In genomic region chr5:180818275-180818674, GRCh38 we compare ENCODE assay signal across 13 cellular contexts. TPM values are rescaled to one million over a fixed set of nuclear protein-coding genes. Genes with fewer than 3 reads are reported as not detected.
DNase-seq lines count a peak whose midpoint lies in the region; ATAC-seq and TF ChIP-seq lines count a peak whose summit lies in the region.
"Had no signal": no experiment of that assay in that cellular context is flagged by ENCODE, and none has a peak within 500 bp of the region (broad histone marks: within the 10 kb centered on the region; RNA-seq: fewer than 3 reads in every experiment).

No MANE protein-coding gene starts in this region.

- peaks cover 70% of the 10 kb centered on the region for H3K4me1 ChIP-seq in DOHH2 (ENCODE audit: control insufficient read depth, low read length)
- H3K4me1 ChIP-seq in mesenchymal stem cell (ENCODE audit: control insufficient read depth, insufficient read depth, low read depth, low read length) = peaks cover 16% of the 10 kb centered on the region
- H3K4me1 ChIP-seq in gastrocnemius medialis = peaks cover 12 to 30% of the 10 kb centered on the region in 2 donors
- no peaks in the 10 kb centered on the region for H3K4me1 ChIP-seq in PC-3 (ENCODE audit: insufficient read depth, low read length)
- H3K4me1 ChIP-seq: BE2C had no signal

- H3K4ac ChIP-seq in mesenchymal stem cell (ENCODE audit: low read depth in 1 of 2, low read length in 2 of 2) = peak overlapping the region; percentile 17 to 76

- peak overlapping the region; percentile 64 for H4K91ac ChIP-seq in mesenchymal stem cell (ENCODE audit: low read length)

- H3K27me3 ChIP-seq in DOHH2 (ENCODE audit: control insufficient read depth, low read length) = no peaks in the 10 kb centered on the region
- no peaks in the 10 kb centered on the region for H3K27me3 ChIP-seq in mesenchymal stem cell (ENCODE audit: control insufficient read depth in 1 of 2, insufficient read depth in 1 of 2, low read length in 2 of 2)
- no peaks in the 10 kb centered on the region for H3K27me3 ChIP-seq in gastrocnemius medialis
- H3K27me3 ChIP-seq in PC-3 (ENCODE audit: low read length) = no peaks in the 10 kb centered on the region
- no peaks in the 10 kb centered on the region for H3K27me3 ChIP-seq in WERI-Rb-1 (ENCODE audit: insufficient read depth, low read depth, severe bottlenecking)
- H3K27me3 ChIP-seq: BE2C, brain microvascular endothelial cell had no signal

- H3K79me2 ChIP-seq in DOHH2 (ENCODE audit: control insufficient read depth, low read length) (no peaks in the 10 kb centered on the region), PC-3 (ENCODE audit: low read length) (no peaks in the 10 kb centered on the region)

- ATAC-seq in gastrocnemius medialis (no peak), PC-3 (no peak)

- TF ChIP-seq CTCF in DOHH2 (IDR thresholded peaks at IDR 0.05; ENCODE audit: low read depth, low read length, poor library complexity, severe bottlenecking) = no peak
- no peak for TF ChIP-seq CTCF in gastrocnemius medialis (IDR thresholded peaks at IDR 0.05 in 4 of 5, conservative IDR thresholded peaks at IDR 0.05 in 1 of 5)
- TF ChIP-seq CTCF in PC-3 (conservative IDR thresholded peaks at IDR 0.05; ENCODE audit: low read depth, low read length) = no peak
- no peak for TF ChIP-seq CTCF in WERI-Rb-1 (IDR thresholded peaks at IDR 0.05; ENCODE audit: low read depth, low read length)

- peaks cover 10% of the 10 kb centered on the region; the same call in 1 of the 2 replicates for H3F3A ChIP-seq in DOHH2 (ENCODE audit: control insufficient read depth, insufficient read depth)
- no peaks in the 10 kb centered on the region for H3F3A ChIP-seq in PC-3 (ENCODE audit: low read length, unreplicated experiment)

- peak overlapping the region in 1 of 2 experiments; percentile 78 for H3K14ac ChIP-seq in mesenchymal stem cell (ENCODE audit: low read length in 2 of 2)

- H3K27ac ChIP-seq in DOHH2 (ENCODE audit: low read depth, low read length) (no peak overlapping the region), adipose tissue (ENCODE audit: low read depth, low read length) (peak overlapping the region; percentile 54), mesenchymal stem cell (ENCODE audit: low read length, poor library complexity, severe bottlenecking) (peak overlapping the region; percentile 41), gastrocnemius medialis (peak overlapping the region; percentile 41 to 78 (median 76)), PC-3 (ENCODE audit: low read length) (no peak overlapping the region), WERI-Rb-1 (no peak overlapping the region)
- H3K27ac ChIP-seq: brain microvascular endothelial cell had no signal

- no peaks in the 10 kb centered on the region for H3K9me3 ChIP-seq in DOHH2 (ENCODE audit: control insufficient read depth, insufficient read depth, low read length)
- H3K9me3 ChIP-seq in mesenchymal stem cell (ENCODE audit: control insufficient read depth, low read length) = no peaks in the 10 kb centered on the region
- H3K9me3 ChIP-seq in gastrocnemius medialis = no peaks in the 10 kb centered on the region
- no peaks in the 10 kb centered on the region for H3K9me3 ChIP-seq in PC-3 (ENCODE audit: low read length)
- H3K9me3 ChIP-seq in WERI-Rb-1 (ENCODE audit: severe bottlenecking) = no peaks in the 10 kb centered on the region
- H3K9me3 ChIP-seq: BE2C had no signal

- H4K8ac ChIP-seq in mesenchymal stem cell (ENCODE audit: low read length) = peak overlapping the region; percentile 59

- H3K79me1 ChIP-seq in mesenchymal stem cell (replicated peaks; ENCODE audit: low read length, poor library complexity, severe bottlenecking) = no peaks in the 10 kb centered on the region

- POLR2A ChIA-PET in PC-3 (lab: Charles Lee; ENCODE audit: unreplicated experiment) = no interaction called here

- no peak overlapping the region for H3K23ac ChIP-seq in mesenchymal stem cell (ENCODE audit: low read length in 2 of 2)

- H2BK120ac ChIP-seq in mesenchymal stem cell (ENCODE audit: low read depth, low read length) = no peak overlapping the region

- H3K36me3 ChIP-seq in DOHH2 (ENCODE audit: control insufficient read depth, low read length) (no peaks in the 10 kb centered on the region), mesenchymal stem cell (ENCODE audit: control insufficient read depth in 1 of 2, insufficient read depth in 2 of 2, low read depth in 1 of 2, low read length in 2 of 2) (no peaks in the 10 kb centered on the region), gastrocnemius medialis (no peaks in the 10 kb centered on the region), PC-3 (ENCODE audit: low read depth, low read length) (no peaks in the 10 kb centered on the region), WERI-Rb-1 (no peaks in the 10 kb centered on the region)
- H3K36me3 ChIP-seq: BE2C, brain microvascular endothelial cell had no signal

- in situ Hi-C loops in gastrocnemius medialis (cut with MboI; ENCODE audit: low sequenced_read_pairs in 4 of 4) (no loop called here), ACHN (cut with HindIII; ENCODE audit: low pct_ligation_motif_present, low pct_unique_long_range_greater_than_20kb, low sequenced_read_pairs) (no loop called here)

- peak overlapping the region; percentile 54 for H3K4me2 ChIP-seq in DOHH2 (ENCODE audit: low read length)
- no peak overlapping the region for H3K4me2 ChIP-seq in mesenchymal stem cell (ENCODE audit: low read length, poor library complexity, severe bottlenecking)
- no peak overlapping the region for H3K4me2 ChIP-seq in PC-3 (ENCODE audit: low read length)

- no peak overlapping the region for H2BK15ac ChIP-seq in mesenchymal stem cell (ENCODE audit: low read depth, poor library complexity, severe bottlenecking)

- H2BK12ac ChIP-seq in mesenchymal stem cell (ENCODE audit: low read length in 2 of 2) = peak overlapping the region; percentile 88 to 100

- H3K9ac ChIP-seq in mesenchymal stem cell (ENCODE audit: low read length) (peak overlapping the region; percentile 74), PC-3 (ENCODE audit: low read length) (no peak overlapping the region)

- H4K20me1 ChIP-seq in DOHH2 (ENCODE audit: control insufficient read depth, insufficient read depth, low read depth, low read length) = no peaks in the 10 kb centered on the region
- H4K20me1 ChIP-seq in PC-3 (ENCODE audit: low read length) = no peaks in the 10 kb centered on the region

- H3K18ac ChIP-seq in mesenchymal stem cell (ENCODE audit: low read depth in 1 of 2, low read length in 2 of 2) = peak overlapping the region; percentile 33 to 79

- no peak for DNase-seq in mesenchymal stem cell
- no peak for DNase-seq in gastrocnemius medialis
- DNase-seq in HT-29 (ENCODE audit: low spot score) = no peak
- DNase-seq in ACHN = no peak
- DNase-seq in PC-3 = no peak
- no peak for DNase-seq in WERI-Rb-1
- DNase-seq: activated CD4-positive, alpha-beta T cell treated with anti-CD3 and anti-CD28 coated beads, Interleukin-2, amount 50 U/mL, for 4 hours; BE2C; brain microvascular endothelial cell; Kasumi-1; NCI-H187 treated with DMSO at 0.1 percent for 48 hours had no signal

- H2AK5ac ChIP-seq in mesenchymal stem cell (ENCODE audit: low read length, severe bottlenecking) = peak overlapping the region; percentile 29

- no TSS peak for BruUV-seq in PC-3 (replicated peaks; lab: Mats Ljungman, UMichigan)

- CTCF ChIA-PET in PC-3 (lab: Charles Lee) = interaction anchor here (0.5 kb wide), 1 partner anchor 37 kb away, joined by 7 read pairs; no protein-coding TSS in a partner anchor

- H3K4me3 ChIP-seq in DOHH2 (ENCODE audit: low read length) (no peak overlapping the region), mesenchymal stem cell (ENCODE audit: insufficient read depth in 1 of 2, low read depth in 1 of 2, low read length in 2 of 2) (peak overlapping the region in 1 of 2 experiments; percentile 57), gastrocnemius medialis (no peak overlapping the region), PC-3 (ENCODE audit: low read length) (no peak overlapping the region), WERI-Rb-1 (ENCODE audit: low read depth, low read length) (no peak overlapping the region)

- no peak for TF ChIP-seq POLR2A in gastrocnemius medialis (IDR thresholded peaks at IDR 0.05)

- H2AFZ ChIP-seq in mesenchymal stem cell (ENCODE audit: low read depth, low read length) (no peak overlapping the region), PC-3 (ENCODE audit: low read length) (no peak overlapping the region; the same call in 1 of the 2 replicates)

- WGBS in adipose tissue, 3 donors = 65 to 73% (median 72%) methylated on average over 7 of the region's 7 CpGs
- 84% methylated on average over 7 of the region's 7 CpGs for WGBS in mesenchymal stem cell

- no peaks in the 10 kb centered on the region for H3K9me2 ChIP-seq in DOHH2 (replicated peaks; ENCODE audit: control insufficient read depth, low read length)
- H3K9me2 ChIP-seq in PC-3 (replicated peaks; ENCODE audit: low read length) = no peaks in the 10 kb centered on the region

- H2BK5ac ChIP-seq in mesenchymal stem cell (ENCODE audit: low read depth, low read length, poor library complexity, severe bottlenecking) = no peak overlapping the region

- intact Hi-C loops in gastrocnemius medialis (cut with DNase I; ENCODE audit: low total_unique reads) (no loop called here), PC-3 (cut with micrococcal nuclease) (no loop called here)

RNA-seq across cellular contexts. Expression of gene MGAT1, which starts 15.7 kb away (rescaled TPM):
- 100 to 1,000 TPM in 2 of 3 donors, 10 to 100 TPM in 1; 97.5 to 180 (median 114) TPM for polyA plus RNA-seq in adipose tissue
- polyA plus RNA-seq in mesenchymal stem cell (2013, experiment 1 of 2) = 103 TPM
- 105 TPM for polyA plus RNA-seq in mesenchymal stem cell (2013, experiment 2 of 2)
- total RNA-seq in gastrocnemius medialis (100 to 1,000 TPM; 100 to 138 (median 115) TPM), PC-3 (2014; rRNA removed) (104 and 132 TPM in 2 replicates)
- total RNA-seq in HT-29 (2014; rRNA removed; shearing (Covaris generic)) = 96.1 and 102 TPM in 2 replicates

RNA-seq across cellular contexts. Expression of gene ZFP62, which starts 42.8 kb away (rescaled TPM):
- polyA plus RNA-seq in adipose tissue = 1 to 10 TPM; 5.0 to 9.8 (median 8.6) TPM
- polyA plus RNA-seq in mesenchymal stem cell (2013, experiment 1 of 2) = 11.2 TPM
- 10.5 TPM for polyA plus RNA-seq in mesenchymal stem cell (2013, experiment 2 of 2)
- total RNA-seq in gastrocnemius medialis (10 to 100 TPM in 2 of 4 donors, 1 to 10 TPM in 2; 8.9 to 14.7 (median 10.2) TPM), PC-3 (2014; rRNA removed) (16.6 and 24.3 TPM in 2 replicates)
- 9.9 and 15.9 TPM in 2 replicates for total RNA-seq in HT-29 (2014; rRNA removed; shearing (Covaris generic))

Comparison
In these comparisons a context has a peak if more than half of its experiments do, and no peak if none do; other contexts are left out.
1. H3K27ac ChIP-seq: peak in adipose tissue (single experiment), mesenchymal stem cell (single experiment) and gastrocnemius medialis (4 of 4); none in DOHH2 (single experiment), PC-3 (single experiment) and WERI-Rb-1 (single experiment).